9 cellular contexts compared by ENCODE assay signal in genomic region chr4:2591189-2591588, GRCh38. TPM values are rescaled to one million over a fixed set of nuclear protein-coding genes. Genes with fewer than 3 reads are reported as not detected.
DNase-seq lines count a peak whose midpoint lies in the region; ATAC-seq and TF ChIP-seq lines count a peak whose summit lies in the region.
"Had no signal": no experiment of that assay in that cellular context is flagged by ENCODE, and none has a peak within 500 bp of the region (broad histone marks: within the 10 kb centered on the region; RNA-seq: fewer than 3 reads in every experiment).

No MANE protein-coding gene starts in this region.

- 42 to 80% methylated on average over 2 to 8 of the region's 8 CpGs for WGBS in endodermal cell (ENCODE audit: insufficient coverage in 1 of 2, insufficient read length in 1 of 2), 2 experiments
- WGBS in aorta, 2 donors: 8 to 11% methylated on average over 8 of the region's 8 CpGs

- H3K27ac Mint-ChIP-seq in CD4-positive, alpha-beta memory T cell: peak overlapping the region; percentile 16 to 83 (median 25)
- H3K27ac Mint-ChIP-seq in endodermal cell (peak overlapping the region; percentile 46), nephron (peak overlapping the region; percentile 12 to 57 (median 15))
- H3K27ac Mint-ChIP-seq in activated T-cell treated with anti-CD3 and anti-CD28 coated beads, Interleukin-2, amount 50 U/mL, for 72 hours: no peak overlapping the region

- no peak for ATAC-seq in HG02678 (IDR thresholded peaks at IDR 0.05; ENCODE audit: unreplicated experiment)
- no peak for ATAC-seq in aorta (ENCODE audit: low FRiP score)
- ATAC-seq in activated T-cell treated with anti-CD3 and anti-CD28 coated beads, Interleukin-2, amount 50 U/mL, for 72 hours (replicated peaks in 1 of 2): no peak

- H3K27me3 Mint-ChIP-seq in CD4-positive, alpha-beta memory T cell: no peaks in the 10 kb centered on the region
- H3K27me3 Mint-ChIP-seq in endodermal cell (ENCODE audit: insufficient read depth) (no peaks in the 10 kb centered on the region), nephron (ENCODE audit: low read depth) (no peaks in the 10 kb centered on the region)
- no peaks in the 10 kb centered on the region for H3K27me3 Mint-ChIP-seq in activated T-cell treated with anti-CD3 and anti-CD28 coated beads, Interleukin-2, amount 50 U/mL, for 72 hours (ENCODE audit: low read depth)

- H3K9me3 ChIP-seq in CD4-positive, alpha-beta memory T cell (ENCODE audit: control insufficient read depth in 1 of 2, low read length in 2 of 2): no peaks in the 10 kb centered on the region
- H3K9me3 ChIP-seq in endodermal cell (ENCODE audit: control insufficient read depth, low read length) (no peaks in the 10 kb centered on the region), aorta (ENCODE audit: control insufficient read depth, low read length) (no peaks in the 10 kb centered on the region)
- H3K9me3 ChIP-seq: SJCRH30 had no signal

- H3K36me3 Mint-ChIP-seq in CD4-positive, alpha-beta memory T cell: peaks cover 0 to 8% of the 10 kb centered on the region in 2 donors
- H3K36me3 Mint-ChIP-seq in endodermal cell (ENCODE audit: low read depth) (no peaks in the 10 kb centered on the region), nephron (ENCODE audit: low read depth) (no peaks in the 10 kb centered on the region)
- no peaks in the 10 kb centered on the region for H3K36me3 Mint-ChIP-seq in activated T-cell treated with anti-CD3 and anti-CD28 coated beads, Interleukin-2, amount 50 U/mL, for 72 hours (ENCODE audit: insufficient read depth in 2 of 2)

- H3K36me3 ChIP-seq in CD4-positive, alpha-beta memory T cell (ENCODE audit: insufficient read depth, low read length): no peaks in the 10 kb centered on the region
- H3K36me3 ChIP-seq in endodermal cell (ENCODE audit: control insufficient read depth, insufficient read depth, low read length) (peaks cover 3% of the 10 kb centered on the region), aorta (ENCODE audit: control insufficient read depth in 1 of 2, insufficient read depth in 2 of 2, low read length in 1 of 2) (no peaks in the 10 kb centered on the region)
- H3K36me3 ChIP-seq: SJCRH30 had no signal

- no peak overlapping the region for H3K9ac ChIP-seq in endodermal cell (ENCODE audit: extremely low read depth, low read length, poor library complexity, severe bottlenecking)

- peaks cover 69% of the 10 kb centered on the region for H3K4me1 ChIP-seq in CD4-positive, alpha-beta memory T cell (ENCODE audit: insufficient read depth, low read length)
- H3K4me1 ChIP-seq in endodermal cell (ENCODE audit: control insufficient read depth, insufficient read depth, low read length) (peaks cover 18% of the 10 kb centered on the region), aorta (ENCODE audit: control insufficient read depth in 1 of 2, insufficient read depth in 2 of 2, low read length in 2 of 2) (peaks cover 4% of the 10 kb centered on the region in 2 donors)
- H3K4me1 ChIP-seq: SJCRH30 had no signal

- H3K4me3 Mint-ChIP-seq in CD4-positive, alpha-beta memory T cell: peak overlapping the region in 4 of 8 donors; percentile 3 to 80 (median 22)
- H3K4me3 Mint-ChIP-seq in endodermal cell (no peak overlapping the region), nephron (no peak overlapping the region)
- H3K4me3 Mint-ChIP-seq in activated T-cell treated with anti-CD3 and anti-CD28 coated beads, Interleukin-2, amount 50 U/mL, for 72 hours: no peak overlapping the region

- no peak for DNase-seq in CD4-positive, alpha-beta memory T cell
- DNase-seq in NOMO-1 treated with DMSO at 0.1 percent for 48 hours (lab: John Stamatoyannopoulos, UW; ENCODE audit: unreplicated experiment): peak; percentile 47
- peak; percentile 84 for DNase-seq in endodermal cell
- DNase-seq in amniotic stem cell (lab: John Stamatoyannopoulos, UW): no peak
- no peak for DNase-seq in aorta
- DNase-seq in activated T-cell treated with anti-CD3 and anti-CD28 coated beads, Interleukin-2, amount 50 U/mL, for 72 hours: no peak
- DNase-seq: SJCRH30 had no signal

- no peaks in the 10 kb centered on the region for H3K9me3 Mint-ChIP-seq in CD4-positive, alpha-beta memory T cell
- no peaks in the 10 kb centered on the region for H3K9me3 Mint-ChIP-seq in endodermal cell
- no peaks in the 10 kb centered on the region for H3K9me3 Mint-ChIP-seq in nephron
- no peaks in the 10 kb centered on the region for H3K9me3 Mint-ChIP-seq in activated T-cell treated with anti-CD3 and anti-CD28 coated beads, Interleukin-2, amount 50 U/mL, for 72 hours

- no peaks in the 10 kb centered on the region for H3K27me3 ChIP-seq in CD4-positive, alpha-beta memory T cell (ENCODE audit: insufficient read depth, low read length)
- H3K27me3 ChIP-seq in endodermal cell (ENCODE audit: control insufficient read depth, insufficient read depth, low read length, poor library complexity, severe bottlenecking) (no peaks in the 10 kb centered on the region), aorta (ENCODE audit: control insufficient read depth in 1 of 2, insufficient read depth in 2 of 2, low read length in 1 of 2) (no peaks in the 10 kb centered on the region)
- H3K27me3 ChIP-seq: SJCRH30 had no signal

- CTCF ChIA-PET in CD4-positive, alpha-beta memory T cell (lab: Charles Lee; ENCODE audit: partially characterized antibody): no interaction called here

- H3K27ac ChIP-seq in CD4-positive, alpha-beta memory T cell (ENCODE audit: low read depth, low read length): no peak overlapping the region
- H3K27ac ChIP-seq in endodermal cell (ENCODE audit: low read depth, low read length) (no peak overlapping the region), aorta (ENCODE audit: low read depth in 1 of 2, low read length in 2 of 2) (no peak overlapping the region)
- H3K27ac ChIP-seq: SJCRH30 had no signal

- H3K4me1 Mint-ChIP-seq in CD4-positive, alpha-beta memory T cell: peaks cover 52 to 82% (median 68%) of the 10 kb centered on the region in 4 donors
- H3K4me1 Mint-ChIP-seq in endodermal cell: peaks cover 41% of the 10 kb centered on the region
- H3K4me1 Mint-ChIP-seq in nephron: peaks cover 63% of the 10 kb centered on the region
- peaks cover 51% of the 10 kb centered on the region for H3K4me1 Mint-ChIP-seq in activated T-cell treated with anti-CD3 and anti-CD28 coated beads, Interleukin-2, amount 50 U/mL, for 72 hours (ENCODE audit: low read depth)

- POLR2A ChIA-PET in CD4-positive, alpha-beta memory T cell (lab: Charles Lee; ENCODE audit: partially characterized antibody): no interaction called here

- no peak overlapping the region for H3K4me3 ChIP-seq in CD4-positive, alpha-beta memory T cell (ENCODE audit: low read length in 2 of 2)
- peak overlapping the region; percentile 20 for H3K4me3 ChIP-seq in endodermal cell (ENCODE audit: low read length)
- H3K4me3 ChIP-seq in aorta (ENCODE audit: low read length in 2 of 2): no peak overlapping the region
- H3K4me3 ChIP-seq: SJCRH30 had no signal

- intact Hi-C loops in CD4-positive, alpha-beta memory T cell (cut with micrococcal nuclease): no loop called here
- intact Hi-C loops in aorta (cut with DNase I): no loop called here

- no peak for TF ChIP-seq CTCF in endodermal cell (conservative IDR thresholded peaks at IDR 0.05)
- no peak for TF ChIP-seq CTCF in nephron (IDR thresholded peaks at IDR 0.05; ENCODE audit: unreplicated experiment in 3 of 3)

RNA-seq across cellular contexts. Expression of gene FAM193A, which starts 54.7 kb away (rescaled TPM):
- 10 to 100 TPM; 47.8 TPM for total RNA-seq in CD4-positive, alpha-beta memory T cell
- polyA plus RNA-seq in CD4-positive, alpha-beta memory T cell: 1 to 10 TPM in 1 of 2 donors, under 1 TPM in 1; 0.16 to 4.4 TPM
- total RNA-seq in endodermal cell: 10 to 100 TPM; 32.1 to 39.0 TPM
- polyA plus RNA-seq in endodermal cell (2013, experiment 1 of 2): 26.9 TPM
- 25.5 TPM for polyA plus RNA-seq in endodermal cell (2013, experiment 2 of 2)
- 10 to 100 TPM; 23.8 to 41.6 TPM for total RNA-seq in aorta
- polyA plus RNA-seq in aorta: 10 to 100 TPM in 1 of 2 donors, 1 to 10 TPM in 1; 4.6 to 13.2 TPM
- 10 to 100 TPM; 36.2 to 36.5 TPM for total RNA-seq in activated T-cell treated with anti-CD3 and anti-CD28 coated beads, Interleukin-2, amount 50 U/mL, for 72 hours

Comparison
In these comparisons a context has a peak if more than half of its experiments do, and no peak if none do; other contexts are left out.
1. DNase-seq: peak in NOMO-1 treated with DMSO at 0.1 percent for 48 hours (single experiment) and endodermal cell (single experiment); none in CD4-positive, alpha-beta memory T cell (0 of 5), amniotic stem cell (single experiment), aorta (0 of 2) and activated T-cell treated with anti-CD3 and anti-CD28 coated beads, Interleukin-2, amount 50 U/mL, for 72 hours (0 of 2).